32 cellular contexts compared by ENCODE assay signal in genomic region chr5:36108758-36109245, GRCh38. TPM values are rescaled to one million over a fixed set of nuclear protein-coding genes. Genes with fewer than 3 reads are reported as not detected.
DNase-seq lines count a peak whose midpoint lies in the region; ATAC-seq, FAIRE-seq and TF ChIP-seq lines count a peak whose summit lies in the region.
"Had no signal": no experiment of that assay in that cellular context is flagged by ENCODE, and none has a peak within 500 bp of the region (broad histone marks: within the 10 kb centered on the region; RNA-seq: fewer than 3 reads in every experiment).

No MANE protein-coding gene starts in this region.

- no peak overlapping the region for H2AFZ ChIP-seq in astrocyte (ENCODE audit: low read depth, low read length)
- H2AFZ ChIP-seq: GM23338 had no signal

- no peak overlapping the region for H3K27ac Mint-ChIP-seq in astrocyte (ENCODE audit: unreplicated experiment)
- H3K27ac Mint-ChIP-seq in activated naive CD8-positive, alpha-beta T cell treated with anti-CD3 and anti-CD28 coated beads for 36 hours: no peak overlapping the region
- H3K27ac Mint-ChIP-seq in activated CD4-positive, alpha-beta memory T cell treated with anti-CD3 and anti-CD28 coated beads for 36 hours: no peak overlapping the region
- H3K27ac Mint-ChIP-seq: activated CD4-positive, alpha-beta memory T cell treated with anti-CD3 and anti-CD28 coated beads, Interleukin-2, amount 10 ng/mL, durations not matched to agents 7 days and 5 days; activated naive CD8-positive, alpha-beta T cell; GM23338; nephron progenitor cell had no signal

- POLR2A ChIA-PET in HEK293 (lab: Yijun Ruan, JAX): no interaction called here
- POLR2A ChIA-PET in activated CD4-positive, alpha-beta memory T cell treated with anti-CD3 and anti-CD28 coated beads for 36 hours (lab: Charles Lee): no interaction called here

- no peak for TF ChIP-seq POLR2A in upper lobe of left lung (IDR thresholded peaks at IDR 0.05)

- H3K27ac ChIP-seq in HEK293 (ENCODE audit: extremely low read depth, low read depth, low read length) (no peak overlapping the region), astrocyte (ENCODE audit: low read depth, low read length) (no peak overlapping the region), upper lobe of left lung (no peak overlapping the region)
- H3K27ac ChIP-seq: body of pancreas, C4-2B, dorsolateral prefrontal cortex, foreskin keratinocyte, ovary, SJSA1, stomach, tibial artery had no signal

- no peaks in the 10 kb centered on the region for H3K27me3 Mint-ChIP-seq in astrocyte (ENCODE audit: low read depth, unreplicated experiment)
- H3K27me3 Mint-ChIP-seq in activated naive CD8-positive, alpha-beta T cell treated with anti-CD3 and anti-CD28 coated beads for 36 hours: no peaks in the 10 kb centered on the region
- no peaks in the 10 kb centered on the region for H3K27me3 Mint-ChIP-seq in activated CD4-positive, alpha-beta memory T cell treated with anti-CD3 and anti-CD28 coated beads for 36 hours
- H3K27me3 Mint-ChIP-seq: activated CD4-positive, alpha-beta memory T cell treated with anti-CD3 and anti-CD28 coated beads, Interleukin-2, amount 10 ng/mL, durations not matched to agents 7 days and 5 days; activated naive CD8-positive, alpha-beta T cell had no signal

- peaks cover 26 to 28% of the 10 kb centered on the region in 2 experiments for H3K36me3 ChIP-seq in HEK293 (ENCODE audit: control insufficient read depth in 2 of 2, insufficient read depth in 1 of 2, low read length in 2 of 2)
- H3K36me3 ChIP-seq in astrocyte (ENCODE audit: insufficient read depth, low read length): peaks cover 6% of the 10 kb centered on the region
- H3K36me3 ChIP-seq in upper lobe of left lung: peaks cover 9 to 45% (median 16%) of the 10 kb centered on the region in 4 donors

- TF ChIP-seq CTCF in AG10803 (conservative IDR thresholded peaks at IDR 0.05; ENCODE audit: low read length): no peak
- no peak for TF ChIP-seq CTCF in HEK293 (tag by site-specific recombination; IDR thresholded peaks at IDR 0.05)
- no peak for TF ChIP-seq CTCF in astrocyte (IDR thresholded peaks at IDR 0.05; ENCODE audit: insufficient read depth, low read depth, low read length)
- TF ChIP-seq CTCF in fibroblast of villous mesenchyme (IDR thresholded peaks at IDR 0.05; ENCODE audit: insufficient read depth, low read depth, low read length): no peak
- no peak for TF ChIP-seq CTCF in upper lobe of left lung (IDR thresholded peaks at IDR 0.05)

- no peaks in the 10 kb centered on the region for H3K9me3 Mint-ChIP-seq in astrocyte (ENCODE audit: unreplicated experiment)
- H3K9me3 Mint-ChIP-seq in activated naive CD8-positive, alpha-beta T cell treated with anti-CD3 and anti-CD28 coated beads for 36 hours: no peaks in the 10 kb centered on the region
- no peaks in the 10 kb centered on the region for H3K9me3 Mint-ChIP-seq in activated CD4-positive, alpha-beta memory T cell treated with anti-CD3 and anti-CD28 coated beads for 36 hours
- H3K9me3 Mint-ChIP-seq: activated CD4-positive, alpha-beta memory T cell treated with anti-CD3 and anti-CD28 coated beads, Interleukin-2, amount 10 ng/mL, durations not matched to agents 7 days and 5 days; GM23338; nephron progenitor cell had no signal

- no peaks in the 10 kb centered on the region for H4K20me1 ChIP-seq in astrocyte (ENCODE audit: insufficient read depth, low read length)

- H3K9ac ChIP-seq in astrocyte (ENCODE audit: low read length): no peak overlapping the region

- 66 to 70% methylated on average over 2 of the region's 2 CpGs for WGBS in upper lobe of left lung, 2 donors

- H3K9me3 ChIP-seq in HEK293 (ENCODE audit: control insufficient read depth, insufficient read depth, low read depth, low read length): no peaks in the 10 kb centered on the region
- H3K9me3 ChIP-seq in astrocyte (ENCODE audit: insufficient read depth, low read depth, low read length): no peaks in the 10 kb centered on the region
- no peaks in the 10 kb centered on the region for H3K9me3 ChIP-seq in upper lobe of left lung
- H3K9me3 ChIP-seq: body of pancreas, ovary, SJSA1, stomach, tibial artery had no signal

- no peak overlapping the region for H3K4me3 ChIP-seq in AG10803 (ENCODE audit: low read length)
- no peak overlapping the region for H3K4me3 ChIP-seq in HEK293 (ENCODE audit: low read depth, low read length)
- H3K4me3 ChIP-seq in astrocyte (ENCODE audit: insufficient read depth, low read depth, low read length): no peak overlapping the region
- no peak overlapping the region for H3K4me3 ChIP-seq in fibroblast of villous mesenchyme (ENCODE audit: low read depth, low read length)
- no peak overlapping the region for H3K4me3 ChIP-seq in upper lobe of left lung
- H3K4me3 ChIP-seq: body of pancreas, dorsolateral prefrontal cortex, GM23338, ovary, SJSA1, smooth muscle cell, stomach, tibial artery had no signal

- CTCF ChIA-PET in HEK293 (lab: Yijun Ruan, JAX): no interaction called here
- CTCF ChIA-PET in activated CD4-positive, alpha-beta memory T cell treated with anti-CD3 and anti-CD28 coated beads for 36 hours (lab: Charles Lee): no interaction called here

- peaks cover 2% of the 10 kb centered on the region for H3K36me3 Mint-ChIP-seq in astrocyte (ENCODE audit: low read depth, unreplicated experiment)
- H3K36me3 Mint-ChIP-seq in activated naive CD8-positive, alpha-beta T cell treated with anti-CD3 and anti-CD28 coated beads for 36 hours: peaks cover 22% of the 10 kb centered on the region
- H3K36me3 Mint-ChIP-seq in activated CD4-positive, alpha-beta memory T cell treated with anti-CD3 and anti-CD28 coated beads for 36 hours: peaks cover 26% of the 10 kb centered on the region

- peak; percentile 3 for DNase-seq in AG10803 (ENCODE audit: low read depth)
- DNase-seq in astrocyte (ENCODE audit: low read depth): no peak
- DNase-seq in fibroblast of villous mesenchyme (ENCODE audit: low read depth): peak; percentile 36
- DNase-seq in activated naive CD8-positive, alpha-beta T cell treated with anti-CD3 and anti-CD28 coated beads for 36 hours: no peak
- no peak for DNase-seq in activated CD4-positive, alpha-beta memory T cell treated with anti-CD3 and anti-CD28 coated beads for 36 hours
- no peak for DNase-seq in LoVo (ENCODE audit: low spot score)
- DNase-seq in upper lobe of left lung: no peak
- DNase-seq: activated CD4-positive, alpha-beta memory T cell treated with anti-CD3 and anti-CD28 coated beads, Interleukin-2, amount 10 ng/mL, durations not matched to agents 7 days and 5 days; body of pancreas; cerebellar nuclear complex; dorsolateral prefrontal cortex; foreskin keratinocyte; left cardiac atrium; mammary epithelial cell; NCI-H1092 treated with DMSO at 0.1 percent for 48 hours; NCI-H2081 treated with DMSO at 0.1 percent for 48 hours; NCI-H226; NCI-H69; nephron progenitor cell; ovary; stimulated activated CD4-positive, alpha-beta T cell treated with anti-CD3 and anti-CD28 coated beads, Interleukin-2, amount 100 ng/mL, for 24 hours; stomach; T-helper 1 cell; tibial artery had no signal

- intact Hi-C loops in activated CD4-positive, alpha-beta memory T cell treated with anti-CD3 and anti-CD28 coated beads for 36 hours (cut with micrococcal nuclease): no loop called here

- TF ChIP-seq EP300 in upper lobe of left lung (IDR thresholded peaks at IDR 0.05): no peak

- H3K4me1 ChIP-seq in HEK293 (ENCODE audit: control insufficient read depth, insufficient read depth, low read length): no peaks in the 10 kb centered on the region
- H3K4me1 ChIP-seq in astrocyte (ENCODE audit: insufficient read depth, low read length): no peaks in the 10 kb centered on the region
- no peaks in the 10 kb centered on the region for H3K4me1 ChIP-seq in upper lobe of left lung
- H3K4me1 ChIP-seq: foreskin keratinocyte, stomach, tibial artery had no signal

- no peak overlapping the region for H3K4me3 Mint-ChIP-seq in astrocyte (ENCODE audit: unreplicated experiment)
- no peak overlapping the region for H3K4me3 Mint-ChIP-seq in activated naive CD8-positive, alpha-beta T cell treated with anti-CD3 and anti-CD28 coated beads for 36 hours
- H3K4me3 Mint-ChIP-seq in activated CD4-positive, alpha-beta memory T cell treated with anti-CD3 and anti-CD28 coated beads for 36 hours: no peak overlapping the region
- H3K4me3 Mint-ChIP-seq: activated CD4-positive, alpha-beta memory T cell treated with anti-CD3 and anti-CD28 coated beads, Interleukin-2, amount 10 ng/mL, durations not matched to agents 7 days and 5 days; activated naive CD8-positive, alpha-beta T cell; GM23338; nephron progenitor cell had no signal

- no peaks in the 10 kb centered on the region for H3K27me3 ChIP-seq in astrocyte (ENCODE audit: insufficient read depth, low read length)
- H3K27me3 ChIP-seq in upper lobe of left lung: no peaks in the 10 kb centered on the region
- H3K27me3 ChIP-seq: body of pancreas, dorsolateral prefrontal cortex, foreskin keratinocyte, ovary, SJSA1, stomach, tibial artery had no signal

- no peak overlapping the region for H3K4me2 ChIP-seq in astrocyte (ENCODE audit: low read length)
- H3K4me2 ChIP-seq: GM23338, smooth muscle cell had no signal

- H3K79me2 ChIP-seq in astrocyte (ENCODE audit: insufficient read depth, low read length): no peaks in the 10 kb centered on the region

- FAIRE-seq in astrocyte (lab: Jason Lieb, UNC): peak; percentile 32

- H3K4me1 Mint-ChIP-seq in astrocyte (ENCODE audit: low read depth, unreplicated experiment): no peaks in the 10 kb centered on the region
- H3K4me1 Mint-ChIP-seq in activated naive CD8-positive, alpha-beta T cell treated with anti-CD3 and anti-CD28 coated beads for 36 hours: no peaks in the 10 kb centered on the region
- H3K4me1 Mint-ChIP-seq in activated CD4-positive, alpha-beta memory T cell treated with anti-CD3 and anti-CD28 coated beads for 36 hours (ENCODE audit: low read depth): no peaks in the 10 kb centered on the region
- H3K4me1 Mint-ChIP-seq: activated CD4-positive, alpha-beta memory T cell treated with anti-CD3 and anti-CD28 coated beads, Interleukin-2, amount 10 ng/mL, durations not matched to agents 7 days and 5 days; GM23338; nephron progenitor cell had no signal

- ATAC-seq in upper lobe of left lung (ENCODE audit: low FRiP score in 2 of 2): no peak
- ATAC-seq: activated CD4-positive, CD25-positive, alpha-beta regulatory T cell treated with anti-CD3 and anti-CD28 coated beads, Interleukin-2, amount 50 U/mL, for 24 hours; body of pancreas; foreskin keratinocyte; GM23338; left cardiac atrium had no signal

RNA-seq across cellular contexts. Expression of gene UGT3A2, which starts 42.1 kb away (rescaled TPM):
- total RNA-seq in astrocyte: 0.43 and 0.86 TPM in 2 replicates
- not detected in 2 replicates for total RNA-seq in fibroblast of villous mesenchyme
- total RNA-seq in activated naive CD8-positive, alpha-beta T cell treated with anti-CD3 and anti-CD28 coated beads for 36 hours: not detected
- total RNA-seq in activated CD4-positive, alpha-beta memory T cell treated with anti-CD3 and anti-CD28 coated beads for 36 hours: not detected
- total RNA-seq in upper lobe of left lung: not detected
- total RNA-seq: body of pancreas, mammary epithelial cell, ovary, RPMI7951, SJSA1, smooth muscle cell, stomach had no signal

RNA-seq across cellular contexts. Expression of gene LMBRD2, which starts 42.9 kb away (rescaled TPM):
- total RNA-seq in astrocyte: 6.4 and 9.0 TPM in 2 replicates
- 12.9 and 23.7 TPM in 2 replicates for total RNA-seq in fibroblast of villous mesenchyme
- 10 to 100 TPM in 1 of 2 experiments, 1 to 10 TPM in 1; 9.3 to 11.5 TPM for total RNA-seq in activated naive CD8-positive, alpha-beta T cell treated with anti-CD3 and anti-CD28 coated beads for 36 hours
- 10 to 100 TPM in 1 of 2 experiments, 1 to 10 TPM in 1; 8.1 to 10.0 TPM for total RNA-seq in activated CD4-positive, alpha-beta memory T cell treated with anti-CD3 and anti-CD28 coated beads for 36 hours
- total RNA-seq in upper lobe of left lung: 10 to 100 TPM in 2 of 6 donors, 1 to 10 TPM in 4; 3.8 to 27.0 (median 8.8) TPM

RNA-seq across cellular contexts. Expression of gene SKP2, which starts 43.1 kb away (rescaled TPM):
- total RNA-seq in astrocyte: 22.9 and 31.4 TPM in 2 replicates
- total RNA-seq in fibroblast of villous mesenchyme: 36.7 and 142 TPM in 2 replicates
- 10 to 100 TPM; 61.6 to 63.4 TPM for total RNA-seq in activated naive CD8-positive, alpha-beta T cell treated with anti-CD3 and anti-CD28 coated beads for 36 hours
- 10 to 100 TPM; 33.1 to 34.7 TPM for total RNA-seq in activated CD4-positive, alpha-beta memory T cell treated with anti-CD3 and anti-CD28 coated beads for 36 hours
- 10 to 100 TPM in 5 of 6 donors, 1 to 10 TPM in 1; 7.7 to 16.8 (median 14.4) TPM for total RNA-seq in upper lobe of left lung

Comparison
In these comparisons a context has a peak if more than half of its experiments do, and no peak if none do; other contexts are left out.
1. DNase-seq: peak in AG10803 (single experiment) and fibroblast of villous mesenchyme (single experiment); none in astrocyte (single experiment), activated naive CD8-positive, alpha-beta T cell treated with anti-CD3 and anti-CD28 coated beads for 36 hours (single experiment), activated CD4-positive, alpha-beta memory T cell treated with anti-CD3 and anti-CD28 coated beads for 36 hours (single experiment), LoVo (single experiment) and upper lobe of left lung (0 of 2).